In genomic region chr6:142760152-142760551, GRCh38 we compare ENCODE assay signal across 1 cellular context.
TF ChIP-seq lines count a peak whose summit lies in the region.

No MANE protein-coding gene starts in this region.

TF ChIP-seq in SK-N-SH, 30 proteins besides CTCF, POLR2A, EP300 and RAD21 (continued from another document):
- TF ChIP-seq, protein P1, sequence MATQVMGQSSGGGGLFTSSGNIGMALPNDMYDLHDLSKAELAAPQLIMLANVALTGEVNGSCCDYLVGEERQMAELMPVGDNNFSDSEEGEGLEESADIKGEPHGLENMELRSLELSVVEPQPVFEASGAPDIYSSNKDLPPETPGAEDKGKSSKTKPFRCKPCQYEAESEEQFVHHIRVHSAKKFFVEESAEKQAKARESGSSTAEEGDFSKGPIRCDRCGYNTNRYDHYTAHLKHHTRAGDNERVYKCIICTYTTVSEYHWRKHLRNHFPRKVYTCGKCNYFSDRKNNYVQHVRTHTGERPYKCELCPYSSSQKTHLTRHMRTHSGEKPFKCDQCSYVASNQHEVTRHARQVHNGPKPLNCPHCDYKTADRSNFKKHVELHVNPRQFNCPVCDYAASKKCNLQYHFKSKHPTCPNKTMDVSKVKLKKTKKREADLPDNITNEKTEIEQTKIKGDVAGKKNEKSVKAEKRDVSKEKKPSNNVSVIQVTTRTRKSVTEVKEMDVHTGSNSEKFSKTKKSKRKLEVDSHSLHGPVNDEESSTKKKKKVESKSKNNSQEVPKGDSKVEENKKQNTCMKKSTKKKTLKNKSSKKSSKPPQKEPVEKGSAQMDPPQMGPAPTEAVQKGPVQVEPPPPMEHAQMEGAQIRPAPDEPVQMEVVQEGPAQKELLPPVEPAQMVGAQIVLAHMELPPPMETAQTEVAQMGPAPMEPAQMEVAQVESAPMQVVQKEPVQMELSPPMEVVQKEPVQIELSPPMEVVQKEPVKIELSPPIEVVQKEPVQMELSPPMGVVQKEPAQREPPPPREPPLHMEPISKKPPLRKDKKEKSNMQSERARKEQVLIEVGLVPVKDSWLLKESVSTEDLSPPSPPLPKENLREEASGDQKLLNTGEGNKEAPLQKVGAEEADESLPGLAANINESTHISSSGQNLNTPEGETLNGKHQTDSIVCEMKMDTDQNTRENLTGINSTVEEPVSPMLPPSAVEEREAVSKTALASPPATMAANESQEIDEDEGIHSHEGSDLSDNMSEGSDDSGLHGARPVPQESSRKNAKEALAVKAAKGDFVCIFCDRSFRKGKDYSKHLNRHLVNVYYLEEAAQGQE (IDR thresholded peaks at IDR 0.05; ENCODE audit: low read depth, low read length): no peak
- TF ChIP-seq GATA2 (CRISPR knock-in tag; IDR thresholded peaks at IDR 0.05) (no peak), MXI1 (IDR thresholded peaks at IDR 0.05; ENCODE audit: low read depth, low read length) (no peak), FOXM1 (IDR thresholded peaks at IDR 0.05; ENCODE audit: low read depth) (no peak), MEF2A (IDR thresholded peaks at IDR 0.05; ENCODE audit: borderline replicate concordance, low read depth) (no peak), NRF1 (IDR thresholded peaks at IDR 0.05; ENCODE audit: low read depth, low read length) (no peak), MAX (IDR thresholded peaks at IDR 0.05; ENCODE audit: low read depth) (no peak)
- TF ChIP-seq, protein P2, sequence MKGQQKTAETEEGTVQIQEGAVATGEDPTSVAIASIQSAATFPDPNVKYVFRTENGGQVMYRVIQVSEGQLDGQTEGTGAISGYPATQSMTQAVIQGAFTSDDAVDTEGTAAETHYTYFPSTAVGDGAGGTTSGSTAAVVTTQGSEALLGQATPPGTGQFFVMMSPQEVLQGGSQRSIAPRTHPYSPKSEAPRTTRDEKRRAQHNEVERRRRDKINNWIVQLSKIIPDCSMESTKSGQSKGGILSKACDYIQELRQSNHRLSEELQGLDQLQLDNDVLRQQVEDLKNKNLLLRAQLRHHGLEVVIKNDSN (IDR thresholded peaks at IDR 0.05; ENCODE audit: borderline replicate concordance, low read depth): no peak
